In genomic region chr9:9790216-9790872, GRCh38 we compare ENCODE assay signal across 9 cellular contexts.
DNase-seq lines count a peak whose midpoint lies in the region; ATAC-seq, FAIRE-seq and TF ChIP-seq lines count a peak whose summit lies in the region.
"Had no signal": no experiment of that assay in that cellular context is flagged by ENCODE, and none has a peak within 500 bp of the region (broad histone marks: within the 10 kb centered on the region; RNA-seq: fewer than 3 reads in every experiment).

No MANE protein-coding gene starts in this region.

- FAIRE-seq in H1 (lab: Jason Lieb, UNC): peak; percentile 45

- no peak overlapping the region for H2BK12ac ChIP-seq in H1 (ENCODE audit: low read depth, low read length)

- H4K8ac ChIP-seq in H1 (ENCODE audit: extremely low read depth, insufficient read depth, low read length): no peak overlapping the region

- H3K4me3 Mint-ChIP-seq in nephron: no peak overlapping the region
- no peak overlapping the region for H3K4me3 Mint-ChIP-seq in activated T-helper 2 cell treated with anti-CD3 and anti-CD28 coated beads, Interferon-gamma antibody, Interleukin-2, Interleukin-4, amounts not matched to agents 10 μg/mL and 5 μg/mL and 100 μg/mL, durations not matched to agents 14 hours and 24 hours and 36 hours (ENCODE audit: low read depth)

- H3K27ac ChIP-seq in H1 (ENCODE audit: low read depth, low read length): no peak overlapping the region
- H3K27ac ChIP-seq: ovary had no signal

- no peak overlapping the region for H2BK20ac ChIP-seq in H1 (ENCODE audit: low read length)

- H3K4me1 Mint-ChIP-seq in nephron: peaks cover 5% of the 10 kb centered on the region
- no peaks in the 10 kb centered on the region for H3K4me1 Mint-ChIP-seq in activated T-helper 2 cell treated with anti-CD3 and anti-CD28 coated beads, Interferon-gamma antibody, Interleukin-2, Interleukin-4, amounts not matched to agents 10 μg/mL and 5 μg/mL and 100 μg/mL, durations not matched to agents 14 hours and 24 hours and 36 hours (ENCODE audit: low read depth)

- H3K36me3 ChIP-seq in H1 (ENCODE audit: control insufficient read depth in 2 of 4, insufficient read depth in 4 of 4, low read length in 3 of 4): no peaks in the 10 kb centered on the region
- H3K36me3 ChIP-seq: ovary had no signal

- no peak overlapping the region for H3K9ac ChIP-seq in H1 (replicated peaks in 1 of 4; ENCODE audit: extremely low read depth in 1 of 4, low read depth in 3 of 4, low read length in 3 of 4)

- no peaks in the 10 kb centered on the region for H3K23me2 ChIP-seq in H1 (ENCODE audit: low read depth, low read length)

- CTCF ChIA-PET in H1 (lab: Charles Lee; ENCODE audit: partially characterized antibody): interaction anchor here (0.6 to 7.6 kb wide), 27 partner anchors 10 to 1147 kb away, joined by 3 to 68 read pairs (median 4); no protein-coding TSS in a partner anchor

- TF ChIP-seq POLR2A in H1 (IDR thresholded peaks at IDR 0.05; ENCODE audit: control extremely low read depth in 1 of 2, low read depth in 2 of 2, low read length in 2 of 2): no peak

- 29% methylated on average over 1 of the region's 1 CpG; no CpG with 5 or more reads in 1 of the 2 experiments for WGBS in H1 (ENCODE audit: extremely low coverage in 1 of 2, insufficient coverage in 1 of 2, insufficient read length in 1 of 2, insufficient replicate concordance in 2 of 2, low coverage in 1 of 2, low lambda C conversion rate in 2 of 2, missing lambda C conversion rate in 1 of 2), 2 experiments

- peak; percentile 89 to 92 for TF ChIP-seq RAD21 in H1 (IDR thresholded peaks at IDR 0.05 in 1 of 2, conservative IDR thresholded peaks at IDR 0.05 in 1 of 2; ENCODE audit: low read depth in 2 of 2, low read length in 2 of 2)

- H3K56ac ChIP-seq in H1 (replicated peaks; ENCODE audit: insufficient read length, low read depth, low read length): no peak overlapping the region

- H3K79me2 ChIP-seq in H1 (ENCODE audit: control insufficient read depth in 1 of 2, insufficient read depth in 2 of 2, low read length in 2 of 2): no peaks in the 10 kb centered on the region

- ATAC-seq in HG03378 (IDR thresholded peaks at IDR 0.05; ENCODE audit: unreplicated experiment): peak; percentile 63

- H4K91ac ChIP-seq in H1 (replicated peaks; ENCODE audit: insufficient read length, low read length): no peak overlapping the region

- intact Hi-C loops in activated T-helper 2 cell treated with anti-CD3 and anti-CD28 coated beads, Interferon-gamma antibody, Interleukin-2, Interleukin-4, amounts not matched to agents 10 μg/mL and 5 μg/mL and 100 μg/mL, durations not matched to agents 14 hours and 24 hours and 36 hours (cut with micrococcal nuclease): no loop called here

- TF ChIP-seq CTCF in H1 (IDR thresholded peaks at IDR 0.05; ENCODE audit: control extremely low read depth in 1 of 3, insufficient read depth in 1 of 3, low read depth in 1 of 3, low read length in 3 of 3) (peak in 2 of 3 experiments; percentile 59 to 73; a peak in 3 of 4 replicates), nephron (IDR thresholded peaks at IDR 0.05; ENCODE audit: unreplicated experiment in 3 of 3) (peak; percentile 83 to 94 (median 86))

- H2AK5ac ChIP-seq in H1 (ENCODE audit: low read depth, low read length): no peak overlapping the region

- H3K36me3 Mint-ChIP-seq in nephron (ENCODE audit: low read depth): no peaks in the 10 kb centered on the region
- H3K36me3 Mint-ChIP-seq in activated T-helper 2 cell treated with anti-CD3 and anti-CD28 coated beads, Interferon-gamma antibody, Interleukin-2, Interleukin-4, amounts not matched to agents 10 μg/mL and 5 μg/mL and 100 μg/mL, durations not matched to agents 14 hours and 24 hours and 36 hours (ENCODE audit: low read depth): no peaks in the 10 kb centered on the region

- H4K5ac ChIP-seq in H1 (ENCODE audit: insufficient read length, low read depth, low read length): no peak overlapping the region

- H3K79me1 ChIP-seq in H1 (ENCODE audit: low read depth, low read length): no peaks in the 10 kb centered on the region

- no peak overlapping the region for H2BK15ac ChIP-seq in H1 (ENCODE audit: low read length)

- H3K27me3 Mint-ChIP-seq in nephron (ENCODE audit: low read depth): no peaks in the 10 kb centered on the region
- no peaks in the 10 kb centered on the region for H3K27me3 Mint-ChIP-seq in activated T-helper 2 cell treated with anti-CD3 and anti-CD28 coated beads, Interferon-gamma antibody, Interleukin-2, Interleukin-4, amounts not matched to agents 10 μg/mL and 5 μg/mL and 100 μg/mL, durations not matched to agents 14 hours and 24 hours and 36 hours (ENCODE audit: low read depth)

- no peak overlapping the region for H3K23ac ChIP-seq in H1 (ENCODE audit: insufficient read length)

- H3K14ac ChIP-seq in H1 (ENCODE audit: insufficient read length): no peak overlapping the region

- no peak for TF ChIP-seq EP300 in H1 (IDR thresholded peaks at IDR 0.05; ENCODE audit: borderline replicate concordance in 1 of 2, low read depth in 2 of 2, low read length in 2 of 2)

- H3K4me2 ChIP-seq in H1 (ENCODE audit: insufficient read depth in 1 of 2, low read depth in 2 of 2, low read length in 2 of 2): no peak overlapping the region

- H3K9me3 Mint-ChIP-seq in nephron: no peaks in the 10 kb centered on the region
- H3K9me3 Mint-ChIP-seq in activated T-helper 2 cell treated with anti-CD3 and anti-CD28 coated beads, Interferon-gamma antibody, Interleukin-2, Interleukin-4, amounts not matched to agents 10 μg/mL and 5 μg/mL and 100 μg/mL, durations not matched to agents 14 hours and 24 hours and 36 hours: no peaks in the 10 kb centered on the region

- H3K9me3 ChIP-seq in H1 (ENCODE audit: insufficient read depth in 2 of 2, low read depth in 1 of 2, low read length in 1 of 2): no peaks in the 10 kb centered on the region
- H3K9me3 ChIP-seq: ovary had no signal

- DNase-seq in DMS153 treated with DMSO at 0.1 percent for 48 hours (lab: John Stamatoyannopoulos, UW; ENCODE audit: unreplicated experiment) (peak; percentile 84), GM19238 (ENCODE audit: insufficient read length, low spot score) (peak; percentile 1), NCI-H526 (lab: John Stamatoyannopoulos, UW) (peak; percentile 70 to 81), H1 (ENCODE audit: low read depth in 1 of 2, low spot score in 2 of 2) (no peak)
- DNase-seq in effector CD8-positive, alpha-beta T cell (lab: John Stamatoyannopoulos, UW): no peak
- DNase-seq in activated T-helper 2 cell treated with anti-CD3 and anti-CD28 coated beads, Interferon-gamma antibody, Interleukin-2, Interleukin-4, amounts not matched to agents 10 μg/mL and 5 μg/mL and 100 μg/mL, durations not matched to agents 14 hours and 24 hours and 36 hours (ENCODE audit: low spot score): no peak

- H2BK5ac ChIP-seq in H1 (ENCODE audit: low read depth, low read length): no peak overlapping the region

- no peak overlapping the region for H3K18ac ChIP-seq in H1 (ENCODE audit: extremely low read depth, low read length)

- H3K4me3 ChIP-seq in H1 (ENCODE audit: extremely low read depth in 1 of 4, insufficient read depth in 2 of 4, low read depth in 3 of 4, low read length in 4 of 4): no peak overlapping the region
- H3K4me3 ChIP-seq: ovary had no signal

- no peak overlapping the region for H2BK120ac ChIP-seq in H1 (replicated peaks; ENCODE audit: low read depth, low read length)

- H3K4ac ChIP-seq in H1 (replicated peaks; ENCODE audit: insufficient read length, low read depth, low read length): no peak overlapping the region

- peak overlapping the region in 2 of 3 experiments; percentile 5 to 8 for H3K27ac Mint-ChIP-seq in nephron
- H3K27ac Mint-ChIP-seq in activated T-helper 2 cell treated with anti-CD3 and anti-CD28 coated beads, Interferon-gamma antibody, Interleukin-2, Interleukin-4, amounts not matched to agents 10 μg/mL and 5 μg/mL and 100 μg/mL, durations not matched to agents 14 hours and 24 hours and 36 hours: no peak overlapping the region

- H3K27me3 ChIP-seq in H1 (replicated peaks in 1 of 4; ENCODE audit: control insufficient read depth in 3 of 4, extremely low read depth in 1 of 4, insufficient read depth in 3 of 4, low read length in 3 of 4): no peaks in the 10 kb centered on the region
- H3K27me3 ChIP-seq: ovary had no signal

- no peak overlapping the region for H2AFZ ChIP-seq in H1 (ENCODE audit: low read length)

- POLR2A ChIA-PET in H1 (lab: Charles Lee; ENCODE audit: partially characterized antibody): no interaction called here

- no peaks in the 10 kb centered on the region for H4K20me1 ChIP-seq in H1 (replicated peaks in 1 of 2; ENCODE audit: control insufficient read depth in 1 of 2, insufficient read depth in 2 of 2, low read length in 2 of 2)

- no peaks in the 10 kb centered on the region for H3K4me1 ChIP-seq in H1 (replicated peaks in 1 of 4; ENCODE audit: control insufficient read depth in 3 of 4, insufficient read depth in 4 of 4, low read length in 3 of 4)

TF ChIP-seq in H1, 55 proteins besides CTCF, POLR2A, EP300 and RAD21:
- TF ChIP-seq EGR1 (IDR thresholded peaks at IDR 0.05; ENCODE audit: borderline replicate concordance, low read depth, low read length): no peak
- no peak for TF ChIP-seq ASH2L (IDR thresholded peaks at IDR 0.05; ENCODE audit: low read length)
- no peak for TF ChIP-seq CBX8 (IDR thresholded peaks at IDR 0.05; ENCODE audit: borderline replicate concordance, low read depth, low read length)
- no peak for TF ChIP-seq POU5F1 (IDR thresholded peaks at IDR 0.05; ENCODE audit: low read depth, low read length)
- no peak for TF ChIP-seq TBP (IDR thresholded peaks at IDR 0.05; ENCODE audit: low read depth, low read length)
- TF ChIP-seq KDM4A (IDR thresholded peaks at IDR 0.05; ENCODE audit: low read depth, low read length, severe bottlenecking): no peak
- TF ChIP-seq GABPA (IDR thresholded peaks at IDR 0.05; ENCODE audit: borderline replicate concordance, insufficient read depth, low read length): no peak
- TF ChIP-seq TAF1 (IDR thresholded peaks at IDR 0.05; ENCODE audit: low read depth, low read length): no peak
- TF ChIP-seq JUN (IDR thresholded peaks at IDR 0.05; ENCODE audit: low read depth, low read length): no peak

Comparison
In these comparisons a context has a peak if more than half of its experiments do, and no peak if none do; other contexts are left out.
1. DNase-seq: peak in DMS153 treated with DMSO at 0.1 percent for 48 hours (single experiment), GM19238 (single experiment) and NCI-H526 (2 of 2); none in H1 (0 of 2), effector CD8-positive, alpha-beta T cell (single experiment) and activated T-helper 2 cell treated with anti-CD3 and anti-CD28 coated beads, Interferon-gamma antibody, Interleukin-2, Interleukin-4, amounts not matched to agents 10 μg/mL and 5 μg/mL and 100 μg/mL, durations not matched to agents 14 hours and 24 hours and 36 hours (single experiment).